18 cellular contexts compared by ENCODE assay signal in the genomic region with DNA sequence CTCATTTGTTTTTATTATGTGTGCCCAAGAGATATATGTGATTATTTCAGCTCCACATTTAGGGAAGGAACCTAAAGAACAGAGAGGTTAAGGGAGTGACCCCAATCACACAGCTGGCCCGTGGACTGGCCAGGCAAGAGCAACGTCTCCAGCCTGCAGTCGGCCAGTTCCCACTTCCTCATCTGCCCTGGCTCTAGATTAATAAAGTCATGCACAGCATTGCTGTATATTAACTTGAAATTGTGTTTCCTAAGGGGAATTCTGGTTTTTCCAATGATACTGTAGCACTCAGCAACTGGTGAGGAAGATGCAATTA.
DNase-seq lines count a peak whose midpoint lies in the region; ATAC-seq, FAIRE-seq and TF ChIP-seq lines count a peak whose summit lies in the region.
"Had no signal": no experiment of that assay in that cellular context is flagged by ENCODE, and none has a peak within 500 bp of the region (broad histone marks: within the 10 kb centered on the region; RNA-seq: fewer than 3 reads in every experiment).

No MANE protein-coding gene starts in this region.

- H3K4me1 Mint-ChIP-seq in glutamatergic neuron (ENCODE audit: low read depth, unreplicated experiment), result peaks cover 22% of the 10 kb centered on the region
- H3K4me1 Mint-ChIP-seq: CD4-positive, alpha-beta memory T cell had no signal

- H3K4me3 ChIP-seq in GM12878 (no peak overlapping the region), osteoblast (ENCODE audit: insufficient read depth, low read length) (no peak overlapping the region), uterus (no peak overlapping the region)
- H3K4me3 ChIP-seq: GM23338 had no signal

- TF ChIP-seq POLR2A in GM12891 (IDR thresholded peaks at IDR 0.05; ENCODE audit: low read depth, low read length) (no peak), GM12878 (IDR thresholded peaks at IDR 0.05; ENCODE audit: low read depth, low read length) (no peak), uterus (IDR thresholded peaks at IDR 0.05) (no peak)

- no peaks in the 10 kb centered on the region for H3K36me3 Mint-ChIP-seq in glutamatergic neuron (ENCODE audit: unreplicated experiment)
- H3K36me3 Mint-ChIP-seq: CD4-positive, alpha-beta memory T cell had no signal

- no peaks in the 10 kb centered on the region for H3K4me1 ChIP-seq in GM12878 (ENCODE audit: control insufficient read depth, insufficient read depth, low read length)
- H3K4me1 ChIP-seq in osteoblast (ENCODE audit: insufficient read depth, low read length), result no peaks in the 10 kb centered on the region
- no peaks in the 10 kb centered on the region for H3K4me1 ChIP-seq in uterus

- CTCF ChIA-PET in GM12878 (lab: Yijun Ruan, JAX), result no interaction called here

- BruUV-seq in GM12878 (replicated peaks; lab: Mats Ljungman, UMichigan), result no TSS peak

- FAIRE-seq in GM12891 (lab: Jason Lieb, UNC), result no peak
- no peak for FAIRE-seq in GM12878 (lab: Jason Lieb, UNC)

- POLR2A ChIA-PET in GM12878 (lab: Charles Lee), result no interaction called here

- H3K4me2 ChIP-seq in GM12878 (ENCODE audit: control insufficient read depth, insufficient read depth) (no peak overlapping the region), osteoblast (ENCODE audit: insufficient read depth, low read length) (no peak overlapping the region)
- H3K4me2 ChIP-seq: GM23338 had no signal

- no peak overlapping the region for H3K9ac ChIP-seq in GM12878 (ENCODE audit: control insufficient read depth, insufficient read depth, low read length)

- no peak overlapping the region for H3K27ac ChIP-seq in GM12878 (ENCODE audit: control insufficient read depth, insufficient read depth)
- no peak overlapping the region for H3K27ac ChIP-seq in osteoblast (ENCODE audit: low read depth, low read length)
- no peak overlapping the region for H3K27ac ChIP-seq in uterus

- no peak overlapping the region for H3K4me3 Mint-ChIP-seq in glutamatergic neuron (ENCODE audit: unreplicated experiment)
- H3K4me3 Mint-ChIP-seq: CD4-positive, alpha-beta memory T cell; GM23338; H9 had no signal

- WGBS in GM12878 (ENCODE audit: insufficient coverage, insufficient replicate concordance, low lambda C conversion rate, missing lambda C conversion rate), result 14% methylated on average over 3 of the region's 3 CpGs

- intact Hi-C loops in GM12878 (cut with micrococcal nuclease; ENCODE audit: unreplicated experiment) (no loop called here), uterus (cut with DNase I; ENCODE audit: low total_unique reads) (no loop called here)

- no peak for TF ChIP-seq RAD21 in GM12878 (IDR thresholded peaks at IDR 0.05; ENCODE audit: insufficient read depth, low read depth, low read length)

- RAD21 ChIA-PET in GM12878 (lab: Charles Lee; ENCODE audit: unreplicated experiment), result no interaction called here

- no peaks in the 10 kb centered on the region for H3K27me3 Mint-ChIP-seq in glutamatergic neuron (ENCODE audit: unreplicated experiment)

- H3K36me3 ChIP-seq in GM12878 (ENCODE audit: control insufficient read depth in 2 of 2, insufficient read depth in 2 of 2, low read length in 1 of 2) (no peaks in the 10 kb centered on the region), osteoblast (ENCODE audit: insufficient read depth, low read length) (no peaks in the 10 kb centered on the region), uterus (no peaks in the 10 kb centered on the region)

- no peaks in the 10 kb centered on the region for H3K9me3 ChIP-seq in GM12878 (replicated peaks; ENCODE audit: control insufficient read depth, insufficient read depth, low read length)
- no peaks in the 10 kb centered on the region for H3K9me3 ChIP-seq in osteoblast (ENCODE audit: low read depth, low read length)
- no peaks in the 10 kb centered on the region for H3K9me3 ChIP-seq in uterus

- peaks cover 0 to 12% of the 10 kb centered on the region in 2 experiments; a peak in 2 of 4 replicates for H3K27me3 ChIP-seq in GM12878 (replicated peaks in 1 of 2; ENCODE audit: control insufficient read depth in 2 of 2, insufficient read depth in 2 of 2, low read length in 1 of 2)
- H3K27me3 ChIP-seq in osteoblast (ENCODE audit: insufficient read depth, low read length), result no peaks in the 10 kb centered on the region
- no peaks in the 10 kb centered on the region for H3K27me3 ChIP-seq in uterus

- H3K9me3 Mint-ChIP-seq in glutamatergic neuron (ENCODE audit: unreplicated experiment), result no peaks in the 10 kb centered on the region
- H3K9me3 Mint-ChIP-seq: GM23338, H9 had no signal

- H2AFZ ChIP-seq in GM12878 (ENCODE audit: control insufficient read depth, low read depth, low read length), result no peak overlapping the region
- no peak overlapping the region for H2AFZ ChIP-seq in osteoblast (ENCODE audit: low read length)

- in situ Hi-C loops in GM12878 (cut with MboI), result no loop called here

- peak overlapping the region; percentile 77 for H3K27ac Mint-ChIP-seq in glutamatergic neuron (ENCODE audit: unreplicated experiment)
- H3K27ac Mint-ChIP-seq: CD4-positive, alpha-beta memory T cell; GM23338; H9 had no signal

- no peaks in the 10 kb centered on the region for H3K79me2 ChIP-seq in GM12878 (ENCODE audit: control insufficient read depth, insufficient read depth, low read length)
- no peaks in the 10 kb centered on the region for H3K79me2 ChIP-seq in osteoblast (ENCODE audit: insufficient read depth, low read length)

- H4K20me1 ChIP-seq in GM12878 (ENCODE audit: control insufficient read depth, insufficient read depth) (no peaks in the 10 kb centered on the region), osteoblast (ENCODE audit: insufficient read depth, low read length) (no peaks in the 10 kb centered on the region)

- DNase-seq in GM12891 (ENCODE audit: insufficient read length, low spot score), result no peak
- peak; percentile 19 for DNase-seq in MV-4-11 (lab: John Stamatoyannopoulos, UW)
- no peak for DNase-seq in GM12878 (ENCODE audit: low read depth, low spot score)
- no peak for DNase-seq in glutamatergic neuron
- DNase-seq in osteoblast (ENCODE audit: insufficient read length, low spot score, missing footprints), result no peak
- no peak for DNase-seq in uterus
- no peak for DNase-seq in T-helper 2 cell
- DNase-seq: C1 segment of cervical spinal cord; Calu3; CD4-positive, alpha-beta memory T cell; COR-L47; DMS53; DMS79 treated with DMSO at 0.1 percent for 48 hours; GF-D8; H9 had no signal

- TF ChIP-seq CTCF in GM12878 (IDR thresholded peaks at IDR 0.05 in 2 of 3, conservative IDR thresholded peaks at IDR 0.05 in 1 of 3; ENCODE audit: control insufficient read depth in 2 of 3, extremely low read depth in 1 of 3, insufficient read depth in 1 of 3, low read depth in 3 of 3, low read length in 3 of 3), result no peak
- no peak for TF ChIP-seq CTCF in glutamatergic neuron (IDR thresholded peaks at IDR 0.05; ENCODE audit: partially characterized antibody, unreplicated experiment)
- no peak for TF ChIP-seq CTCF in osteoblast (IDR thresholded peaks at IDR 0.05; ENCODE audit: extremely low read depth, low read depth, low read length)
- TF ChIP-seq CTCF in uterus (IDR thresholded peaks at IDR 0.05), result no peak

- ATAC-seq in GM12878 (no peak), GM18868 (IDR thresholded peaks at IDR 0.05; ENCODE audit: unreplicated experiment) (no peak)
- ATAC-seq: GM23338, HCT116 had no signal

- SMC1A ChIA-PET in GM12878 (lab: Charles Lee; ENCODE audit: uncharacterized antibody, unreplicated experiment), result no interaction called here

- no peak for TF ChIP-seq EP300 in GM12878 (IDR thresholded peaks at IDR 0.05; ENCODE audit: borderline replicate concordance in 1 of 2, control insufficient read depth in 1 of 2, low read depth in 2 of 2, low read length in 2 of 2)

TF ChIP-seq in GM12891, 5 proteins besides CTCF, POLR2A, EP300 and RAD21:
- TF ChIP-seq POLR2AphosphoS5 (IDR thresholded peaks at IDR 0.05; ENCODE audit: low read depth, low read length) (no peak), SPI1 (IDR thresholded peaks at IDR 0.05; ENCODE audit: low read depth, low read length) (peak; percentile 45; the same call in 1 of the 2 replicates)

TF ChIP-seq in GM12878, 131 proteins besides CTCF, POLR2A, EP300 and RAD21:
- TF ChIP-seq SPI1 (IDR thresholded peaks at IDR 0.05; ENCODE audit: borderline replicate concordance, insufficient read depth, low read depth, low read length) (peak; percentile 31; the same call in 1 of the 2 replicates), NR2C2 (IDR thresholded peaks at IDR 0.05; ENCODE audit: borderline replicate concordance, control insufficient read depth, insufficient read length, low read depth) (no peak)
